17 cellular contexts compared by ENCODE assay signal in genomic region chr19:13556552-13556951, GRCh38. TPM values are rescaled to one million over a fixed set of nuclear protein-coding genes. Genes with fewer than 3 reads are reported as not detected.
DNase-seq lines count a peak whose midpoint lies in the region; ATAC-seq and TF ChIP-seq lines count a peak whose summit lies in the region.
"Had no signal": no experiment of that assay in that cellular context is flagged by ENCODE, and none has a peak within 500 bp of the region (broad histone marks: within the 10 kb centered on the region; RNA-seq: fewer than 3 reads in every experiment).

No MANE protein-coding gene starts in this region.

- no peak for TF ChIP-seq CTCF in body of pancreas (IDR thresholded peaks at IDR 0.05)

- H3K4me3 ChIP-seq in body of pancreas: no peak overlapping the region
- H3K4me3 ChIP-seq: A549; BLaER1 treated with 17β-estradiol and CSF1 and Interleukin-3, amounts not matched to agents 10 nM and 100 nM had no signal

- intact Hi-C loops in body of pancreas (cut with DNase I): no loop called here

- DNase-seq in body of pancreas: peak in 3 of 4 donors; percentile 3 to 12 (median 11)
- peak; percentile 43 for DNase-seq in inferior parietal cortex (ENCODE audit: extremely low spot score)
- DNase-seq in superior temporal gyrus (ENCODE audit: extremely low spot score): peak; percentile 40
- no peak for DNase-seq in SK-N-DZ (ENCODE audit: low spot score)
- no peak for DNase-seq in A172 (ENCODE audit: low spot score)
- DNase-seq: 8988T; AML-193; Caco-2; Calu3; CD4-positive, alpha-beta T cell; CD8-positive, alpha-beta T cell; DMS79 treated with DMSO at 0.1 percent for 48 hours; GF-D8 had no signal

- H3K9me3 ChIP-seq in body of pancreas: no peaks in the 10 kb centered on the region
- H3K9me3 ChIP-seq: A549, Caco-2 had no signal

- no peaks in the 10 kb centered on the region for H3K27me3 ChIP-seq in body of pancreas
- H3K27me3 ChIP-seq: BLaER1 treated with 17β-estradiol and CSF1 and Interleukin-3, amounts not matched to agents 10 nM and 100 nM had no signal

- no peak overlapping the region for H3K27ac ChIP-seq in body of pancreas
- H3K27ac ChIP-seq: A549; BLaER1 treated with 17β-estradiol and CSF1 and Interleukin-3, amounts not matched to agents 10 nM and 100 nM; C4-2B had no signal

- ATAC-seq in body of pancreas (no peak), HG02798 (IDR thresholded peaks at IDR 0.05; ENCODE audit: poor library complexity, unreplicated experiment) (no peak)
- ATAC-seq: A549; CD8-positive, alpha-beta T cell had no signal

- no peaks in the 10 kb centered on the region for H3K36me3 ChIP-seq in body of pancreas (replicated peaks in 1 of 2; ENCODE audit: insufficient read depth in 1 of 2, low read depth in 2 of 2)
- H3K36me3 ChIP-seq: BLaER1 treated with 17β-estradiol and CSF1 and Interleukin-3, amounts not matched to agents 10 nM and 100 nM had no signal

- WGBS in body of pancreas, 2 donors: 59 to 63% methylated on average over 9 of the region's 9 CpGs

- H3K4me1 ChIP-seq in body of pancreas: no peaks in the 10 kb centered on the region
- H3K4me1 ChIP-seq: A549, Caco-2 had no signal

- TF ChIP-seq POLR2A in body of pancreas (IDR thresholded peaks at IDR 0.05): no peak

RNA-seq across cellular contexts. Expression of gene CACNA1A, which starts 50.3 kb away (rescaled TPM):
- 1 to 10 TPM; 6.7 to 7.6 TPM for total RNA-seq in body of pancreas
- not detected in 2 replicates for polyA plus RNA-seq in SK-N-DZ (2014; cell fraction: cytosol; rRNA removed)
- 0.05 and 0.46 TPM in 2 replicates for polyA plus RNA-seq in SK-N-DZ (2014; cell fraction: nucleus; rRNA removed)
- total RNA-seq in A172 (2014; rRNA removed; shearing (Covaris generic)): 0.24 and 3.4 TPM in 2 replicates
- total RNA-seq: Caco-2 had no signal

Comparison
In these comparisons a context has a peak if more than half of its experiments do, and no peak if none do; other contexts are left out.
1. DNase-seq: peak in body of pancreas (3 of 4), inferior parietal cortex (single experiment) and superior temporal gyrus (single experiment); none in SK-N-DZ (single experiment) and A172 (single experiment).